In genomic region chr11:113562576-113562975, GRCh38 we compare ENCODE assay signal across 22 cellular contexts.
"Had no signal": no experiment of that assay in that cellular context is flagged by ENCODE, and none has a peak within 500 bp of the region (broad histone marks: within the 10 kb centered on the region; RNA-seq: fewer than 3 reads in every experiment).

No MANE protein-coding gene starts in this region.

- H3K27me3 ChIP-seq: adrenal gland, ascending aorta, brain microvascular endothelial cell, right lobe of liver, upper lobe of right lung had no signal

- H3K36me3 ChIP-seq: adrenal gland, ascending aorta, brain microvascular endothelial cell, lower lobe of right lung, right lobe of liver, thoracic aorta, upper lobe of right lung had no signal

- H3K9me3 ChIP-seq: adrenal gland, ascending aorta, lower lobe of right lung, mucosa of descending colon, right lobe of liver, thoracic aorta, upper lobe of right lung had no signal

- H3K36me3 Mint-ChIP-seq: activated naive CD8-positive, alpha-beta T cell; stimulated activated naive B cell treated with anti-CD40 and anti-IgM and Interleukin-4, amounts not matched to agents 10 μg/mL and 1 μg/mL and 100 μg/mL, for 72 hours had no signal

- ATAC-seq: left lobe of liver; lower lobe of right lung; right lobe of liver; stimulated activated naive B cell treated with anti-CD40 and anti-IgM and Interleukin-4, amounts not matched to agents 10 μg/mL and 1 μg/mL and 100 μg/mL, for 72 hours; upper lobe of right lung had no signal

- DNase-seq: activated CD4-positive, alpha-beta T cell treated with anti-CD3 and anti-CD28 coated beads, Interleukin-2, amount 50 U/mL, for 1 hour; activated CD8-positive, alpha-beta memory T cell treated with anti-CD3 and anti-CD28 coated beads for 24 hours; activated naive CD4-positive, alpha-beta T cell; adrenal gland; brain microvascular endothelial cell; central memory CD4-positive, alpha-beta T cell; effector memory CD4-positive, alpha-beta T cell; lower lobe of right lung; mucosa of descending colon; nucleus accumbens; right lobe of liver; stimulated activated CD4-positive, alpha-beta T cell treated with anti-CD3 and anti-CD28 coated beads, Interleukin-15, amount 100 ng/mL, for 24 hours; stimulated activated naive B cell treated with anti-CD40 and anti-IgM and Interleukin-4, amounts not matched to agents 10 μg/mL and 1 μg/mL and 100 μg/mL, for 72 hours; SW 1271; upper lobe of right lung had no signal

- H3K4me1 Mint-ChIP-seq: stimulated activated naive B cell treated with anti-CD40 and anti-IgM and Interleukin-4, amounts not matched to agents 10 μg/mL and 1 μg/mL and 100 μg/mL, for 72 hours had no signal

- H3K4me2 ChIP-seq: smooth muscle cell had no signal

- H3K27ac Mint-ChIP-seq: activated naive CD8-positive, alpha-beta T cell; stimulated activated naive B cell treated with anti-CD40 and anti-IgM and Interleukin-4, amounts not matched to agents 10 μg/mL and 1 μg/mL and 100 μg/mL, for 72 hours had no signal

- H3K79me2 ChIP-seq: parathyroid adenoma had no signal

- H3K9ac ChIP-seq: parathyroid adenoma had no signal

- H2AFZ ChIP-seq: parathyroid adenoma had no signal

- H3K4me1 ChIP-seq: adrenal gland, ascending aorta, lower lobe of right lung, parathyroid adenoma, right lobe of liver, upper lobe of right lung had no signal

- H3K27ac ChIP-seq: adrenal gland, ascending aorta, brain microvascular endothelial cell, foreskin keratinocyte, lower lobe of right lung, parathyroid adenoma, right lobe of liver, thoracic aorta, upper lobe of right lung had no signal

- H3K9me3 Mint-ChIP-seq: stimulated activated naive B cell treated with anti-CD40 and anti-IgM and Interleukin-4, amounts not matched to agents 10 μg/mL and 1 μg/mL and 100 μg/mL, for 72 hours had no signal

- H3K4me3 Mint-ChIP-seq: activated naive CD8-positive, alpha-beta T cell; stimulated activated naive B cell treated with anti-CD40 and anti-IgM and Interleukin-4, amounts not matched to agents 10 μg/mL and 1 μg/mL and 100 μg/mL, for 72 hours had no signal

- H3K4me3 ChIP-seq: adrenal gland, ascending aorta, lower lobe of right lung, mucosa of descending colon, right lobe of liver, smooth muscle cell, thoracic aorta, upper lobe of right lung had no signal
